20 cellular contexts compared by ENCODE assay signal in the genomic region with DNA sequence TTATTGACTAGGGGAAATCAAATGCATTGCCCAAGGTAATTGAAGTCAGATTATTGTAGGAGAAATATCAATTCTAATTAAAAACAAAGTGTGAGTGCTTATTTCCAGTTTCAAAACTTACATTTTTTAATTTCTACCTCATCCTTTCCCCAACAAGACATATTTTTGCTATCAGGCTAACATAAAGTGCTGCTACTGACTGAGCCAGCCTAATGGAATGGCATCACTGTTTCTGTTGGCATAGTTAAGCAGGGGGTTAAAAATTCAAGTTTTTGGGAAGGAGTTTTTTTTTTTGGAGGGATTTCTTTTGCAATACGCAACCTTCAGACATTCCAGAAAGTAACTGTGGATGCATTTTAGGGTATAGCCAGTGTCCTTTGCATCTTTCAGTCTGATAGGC. TPM values are rescaled to one million over a fixed set of nuclear protein-coding genes. Genes with fewer than 3 reads are reported as not detected.
DNase-seq lines count a peak whose midpoint lies in the region; ATAC-seq and TF ChIP-seq lines count a peak whose summit lies in the region.
"Had no signal": no experiment of that assay in that cellular context is flagged by ENCODE, and none has a peak within 500 bp of the region (broad histone marks: within the 10 kb centered on the region; RNA-seq: fewer than 3 reads in every experiment).

No MANE protein-coding gene starts in this region.

- no peak for TF ChIP-seq EP300 in stomach (IDR thresholded peaks at IDR 0.05)

- intact Hi-C loops in stomach (cut with DNase I; ENCODE audit: low total_unique reads): no loop called here

- TF ChIP-seq CTCF in WTC11 (IDR thresholded peaks at IDR 0.05) (no peak), stomach (IDR thresholded peaks at IDR 0.05) (no peak)

- no peak overlapping the region for H3K4me3 Mint-ChIP-seq in WTC11
- H3K4me3 Mint-ChIP-seq: activated CD4-positive, alpha-beta T cell treated with anti-CD3 and anti-CD28 coated beads, Interleukin-2, amount 10 ng/mL, durations not matched to agents 7 days and 5 days; activated T-cell treated with anti-CD3 and anti-CD28 coated beads, Interleukin-2, amount 50 U/mL, for 24 hours; IgD-negative memory B cell; neural crest cell; T-helper 2 cell treated with Interferon-gamma antibody and Interleukin-4, amounts not matched to agents 5 μg/mL and 100 μg/mL, for 36 hours had no signal

- no peak for ATAC-seq in WTC11
- ATAC-seq: GM12878, right cardiac atrium, upper lobe of right lung had no signal

- H3K9me3 Mint-ChIP-seq in WTC11: peaks cover 8% of the 10 kb centered on the region
- H3K9me3 Mint-ChIP-seq: activated T-cell treated with anti-CD3 and anti-CD28 coated beads, Interleukin-2, amount 50 U/mL, for 24 hours; IgD-negative memory B cell; T-helper 2 cell treated with Interferon-gamma antibody and Interleukin-4, amounts not matched to agents 5 μg/mL and 100 μg/mL, for 36 hours had no signal

- H3K4me1 Mint-ChIP-seq in WTC11: peaks cover 80% of the 10 kb centered on the region

- H3K27me3 Mint-ChIP-seq in WTC11 (ENCODE audit: low read depth): no peaks in the 10 kb centered on the region
- H3K27me3 Mint-ChIP-seq: activated CD4-positive, alpha-beta T cell treated with anti-CD3 and anti-CD28 coated beads, Interleukin-2, amount 10 ng/mL, durations not matched to agents 7 days and 5 days; activated T-cell treated with anti-CD3 and anti-CD28 coated beads, Interleukin-2, amount 50 U/mL, for 24 hours; IgD-negative memory B cell had no signal

- peak overlapping the region; percentile 13; the same call in 1 of the 2 replicates for H3K27ac Mint-ChIP-seq in WTC11
- H3K27ac Mint-ChIP-seq: activated CD4-positive, alpha-beta T cell treated with anti-CD3 and anti-CD28 coated beads, Interleukin-2, amount 10 ng/mL, durations not matched to agents 7 days and 5 days; IgD-negative memory B cell; T-helper 2 cell treated with Interferon-gamma antibody and Interleukin-4, amounts not matched to agents 5 μg/mL and 100 μg/mL, for 36 hours had no signal

- CTCF ChIA-PET in WTC11 (lab: Charles Lee): no interaction called here

- POLR2A ChIA-PET in WTC11 (lab: Charles Lee): no interaction called here

- TF ChIP-seq POLR2A in stomach (IDR thresholded peaks at IDR 0.05): no peak

- peak; percentile 43 for DNase-seq in GM03348 (ENCODE audit: low spot score)
- DNase-seq in WTC11 (ENCODE audit: low spot score): no peak
- DNase-seq in fibroblast of peridontal ligament (ENCODE audit: extremely low read depth): peak; percentile 47
- no peak for DNase-seq in stomach
- DNase-seq in NCI-H82 treated with DMSO at 0.1 percent for 48 hours (lab: John Stamatoyannopoulos, UW; ENCODE audit: unreplicated experiment): no peak
- DNase-seq in NCI-H1436 treated with DMSO at 0.1 percent for 48 hours (lab: John Stamatoyannopoulos, UW): no peak
- DNase-seq in SHP77 (lab: John Stamatoyannopoulos, UW): no peak
- DNase-seq: activated CD4-positive, alpha-beta T cell treated with anti-CD3 and anti-CD28 coated beads, Interleukin-2, amount 10 ng/mL, durations not matched to agents 7 days and 5 days; activated T-cell treated with anti-CD3 and anti-CD28 coated beads, Interleukin-2, amount 50 U/mL, for 24 hours; left ventricle myocardium inferior; NCI-H1092; NCI-H2171; right cardiac atrium; stimulated activated CD4-positive, alpha-beta T cell treated with anti-CD3 and anti-CD28 coated beads, Interleukin-2, amount 100 ng/mL, for 48 hours; stimulated activated CD8-positive, alpha-beta memory T cell treated with anti-CD3 and anti-CD28 coated beads, Interleukin-4, amount 100 ng/mL, for 48 hours; upper lobe of right lung had no signal

- no peaks in the 10 kb centered on the region for H3K9me3 ChIP-seq in stomach
- H3K9me3 ChIP-seq: left ventricle myocardium inferior, upper lobe of right lung had no signal

- peak overlapping the region in 3 of 5 donors; percentile 83 to 85 (median 84) for H3K27ac ChIP-seq in stomach
- H3K27ac ChIP-seq: left ventricle myocardium inferior, upper lobe of right lung had no signal

- H3K4me3 ChIP-seq in stomach: no peak overlapping the region
- H3K4me3 ChIP-seq: GM12878, left ventricle myocardium inferior, upper lobe of right lung had no signal

- 74 to 81% (median 76%) methylated on average over 1 of the region's 1 CpG for WGBS in stomach, 5 donors

- H3K36me3 Mint-ChIP-seq in WTC11: 0 out of 2 replicates have a peak, but pooled peaks cover 2% of the 10 kb centered on the region
- H3K36me3 Mint-ChIP-seq: IgD-negative memory B cell had no signal

- H3K36me3 ChIP-seq in stomach: no peaks in the 10 kb centered on the region
- H3K36me3 ChIP-seq: left ventricle myocardium inferior, upper lobe of right lung had no signal

- H3K27me3 ChIP-seq in stomach: no peaks in the 10 kb centered on the region
- H3K27me3 ChIP-seq: upper lobe of right lung had no signal

- peaks cover 33 to 86% (median 61%) of the 10 kb centered on the region in 4 donors for H3K4me1 ChIP-seq in stomach
- H3K4me1 ChIP-seq: left ventricle myocardium inferior had no signal

TF ChIP-seq in WTC11, 78 proteins besides CTCF, POLR2A, EP300 and RAD21 (continues in another document):
- no peak for TF ChIP-seq ATF2 (CRISPR knock-in tag; IDR thresholded peaks at IDR 0.05; ENCODE audit: borderline replicate concordance, low read depth)
- TF ChIP-seq KAT7 (CRISPR knock-in tag; IDR thresholded peaks at IDR 0.05; ENCODE audit: borderline replicate concordance): no peak
- no peak for TF ChIP-seq ZNF138 (CRISPR knock-in tag; conservative IDR thresholded peaks at IDR 0.05)
- TF ChIP-seq ZNF121 (CRISPR knock-in tag; IDR thresholded peaks at IDR 0.05): no peak
- no peak for TF ChIP-seq ZNF219 (CRISPR knock-in tag; IDR thresholded peaks at IDR 0.05; ENCODE audit: borderline replicate concordance)
- TF ChIP-seq ARID4B (CRISPR knock-in tag; IDR thresholded peaks at IDR 0.05; ENCODE audit: borderline replicate concordance): no peak
- no peak for TF ChIP-seq SMAD3 (CRISPR knock-in tag; IDR thresholded peaks at IDR 0.05; ENCODE audit: borderline replicate concordance)
- TF ChIP-seq FOXJ3 (CRISPR knock-in tag; IDR thresholded peaks at IDR 0.05; ENCODE audit: borderline replicate concordance): no peak
- TF ChIP-seq PRRX2 (CRISPR knock-in tag; IDR thresholded peaks at IDR 0.05): no peak
- no peak for TF ChIP-seq RORB (CRISPR knock-in tag; IDR thresholded peaks at IDR 0.05)
- no peak for TF ChIP-seq ATF1 (CRISPR knock-in tag; IDR thresholded peaks at IDR 0.05)
- TF ChIP-seq CREB1 (CRISPR knock-in tag; IDR thresholded peaks at IDR 0.05): no peak
- no peak for TF ChIP-seq EMX1 (CRISPR knock-in tag; IDR thresholded peaks at IDR 0.05)
- no peak for TF ChIP-seq NR2C2 (CRISPR knock-in tag; IDR thresholded peaks at IDR 0.05)
- no peak for TF ChIP-seq ELF4 (CRISPR knock-in tag; IDR thresholded peaks at IDR 0.05; ENCODE audit: low read depth)
- TF ChIP-seq ZMAT4 (CRISPR knock-in tag; IDR thresholded peaks at IDR 0.05): no peak

RNA-seq across cellular contexts. Expression of gene GAB1, which starts 24.2 kb away (rescaled TPM):
- total RNA-seq in WTC11 (2021) (17.4 to 19.7 TPM (median 18.7 TPM) in 3 replicates), stomach (100 to 1,000 TPM in 1 of 5 donors, 10 to 100 TPM in 4; 25.1 to 101 (median 60.8) TPM)
- 1 to 10 TPM; 3.2 to 4.8 (median 4.3) TPM for polyA plus RNA-seq in stomach

Comparison
In these comparisons a context has a peak if more than half of its experiments do, and no peak if none do; other contexts are left out.
1. DNase-seq: peak in GM03348 (single experiment) and fibroblast of peridontal ligament (single experiment); none in WTC11 (single experiment), stomach (single experiment), NCI-H82 treated with DMSO at 0.1 percent for 48 hours (single experiment), NCI-H1436 treated with DMSO at 0.1 percent for 48 hours (single experiment) and SHP77 (0 of 2).